Comparison of ENCODE assay signal across 41 cellular contexts in genomic region chr22:43840851-43841250, GRCh38. TPM values are rescaled to one million over a fixed set of nuclear protein-coding genes. Genes with fewer than 3 reads are reported as not detected.
"Had no signal": no experiment of that assay in that cellular context is flagged by ENCODE, and none has a peak within 500 bp of the region (broad histone marks: within the 10 kb centered on the region; RNA-seq: fewer than 3 reads in every experiment).

No MANE protein-coding gene starts in this region.

- ATAC-seq: activated CD8-positive, alpha-beta T cell treated with anti-CD3 and anti-CD28 coated beads for 36 hours; activated naive CD4-positive, alpha-beta T cell treated with anti-CD3 and anti-CD28 coated beads, Interleukin-2, amount 50 U/mL, for 72 hours; activated naive CD8-positive, alpha-beta T cell treated with anti-CD3 and anti-CD28 coated beads, Interleukin-2, amount 50 U/mL, for 24 hours; activated T-cell treated with anti-CD3 and anti-CD28 coated beads, Interleukin-2, amount 50 U/mL, for 4 hours; activated T-cell treated with anti-CD3 and anti-CD28 coated beads, Interleukin-2, amount 50 U/mL, for 72 hours; activated T-helper 17 cell treated with anti-CD3 and anti-CD28 coated beads, Interleukin-2, amount 50 U/mL, for 72 hours; body of pancreas had no signal

- H3K27ac ChIP-seq: body of pancreas, brain microvascular endothelial cell, breast epithelium, WERI-Rb-1 had no signal

- H3K4me3 Mint-ChIP-seq: activated B cell treated with CpG ODN at 0.5 μM for 24 hours; activated CD4-positive, alpha-beta memory T cell treated with anti-CD3 and anti-CD28 coated beads for 36 hours; activated CD4-positive, alpha-beta T cell treated with anti-CD3 and anti-CD28 coated beads, Interleukin-2, amount 10 ng/mL, durations not matched to agents 24 days and 14 days; activated CD8-positive, alpha-beta T cell treated with anti-CD3 and anti-CD28 coated beads for 36 hours; activated naive CD4-positive, alpha-beta T cell treated with anti-CD3 and anti-CD28 coated beads for 36 hours; activated naive CD8-positive, alpha-beta T cell treated with anti-CD3 and anti-CD28 coated beads, Interleukin-2, amount 10 ng/mL, durations not matched to agents 7 days and 5 days; activated naive CD8-positive, alpha-beta T cell treated with anti-CD3 and anti-CD28 coated beads, Interleukin-2, amount 50 U/mL, for 24 hours; activated T-cell treated with anti-CD3 and anti-CD28 coated beads, Interleukin-2, amount 50 U/mL, for 4 hours; activated T-cell treated with anti-CD3 and anti-CD28 coated beads, Interleukin-2, amount 50 U/mL, for 72 hours; activated T-helper 1 cell treated with anti-CD3 and anti-CD28 coated beads, Interleukin-12 subunit alpha, Interleukin-12 subunit beta, Interleukin-2, Interleukin-4 antibody, amounts not matched to agents 30 ng/mL and 10 ng/mL and 1 ng/mL, durations not matched to agents 14 hours and 24 hours and 36 hours; activated T-helper 17 cell treated with anti-CD3 and anti-CD28 coated beads, Interleukin-2, amount 50 U/mL, for 72 hours; T-helper 1 cell treated with Interleukin-12 subunit alpha and Interleukin-12 subunit beta and Interleukin-4 antibody, amounts not matched to agents 30 μg/mL and 1 μg/mL, for 36 hours; T-helper 2 cell treated with Interferon-gamma antibody and Interleukin-4, amounts not matched to agents 5 μg/mL and 100 μg/mL, for 36 hours had no signal

- H3K36me3 ChIP-seq: brain microvascular endothelial cell, breast epithelium had no signal

- H3K4me3 ChIP-seq: body of pancreas, breast epithelium had no signal

- H3K4me1 ChIP-seq: body of pancreas, breast epithelium had no signal

- H3K36me3 Mint-ChIP-seq: activated CD4-positive, alpha-beta memory T cell treated with anti-CD3 and anti-CD28 coated beads for 36 hours; activated naive CD4-positive, alpha-beta T cell treated with anti-CD3 and anti-CD28 coated beads, Interleukin-2, amount 50 U/mL, for 72 hours; activated naive CD8-positive, alpha-beta T cell treated with anti-CD3 and anti-CD28 coated beads, Interleukin-2, amount 10 ng/mL, durations not matched to agents 7 days and 5 days had no signal

- H3K9me3 Mint-ChIP-seq: activated B cell treated with CpG ODN at 0.5 μM for 24 hours; activated CD4-positive, alpha-beta memory T cell treated with anti-CD3 and anti-CD28 coated beads for 36 hours; activated CD4-positive, alpha-beta T cell treated with anti-CD3 and anti-CD28 coated beads, Interleukin-2, amount 10 ng/mL, durations not matched to agents 24 days and 14 days; activated CD8-positive, alpha-beta T cell treated with anti-CD3 and anti-CD28 coated beads for 36 hours; activated naive CD4-positive, alpha-beta T cell treated with anti-CD3 and anti-CD28 coated beads for 36 hours; activated naive CD4-positive, alpha-beta T cell treated with anti-CD3 and anti-CD28 coated beads, Interleukin-2, amount 50 U/mL, for 72 hours; activated naive CD8-positive, alpha-beta T cell treated with anti-CD3 and anti-CD28 coated beads, Interleukin-2, amount 10 ng/mL, durations not matched to agents 7 days and 5 days; activated naive CD8-positive, alpha-beta T cell treated with anti-CD3 and anti-CD28 coated beads, Interleukin-2, amount 50 U/mL, for 24 hours; activated T-cell treated with anti-CD3 and anti-CD28 coated beads, Interleukin-2, amount 50 U/mL, for 4 hours; activated T-cell treated with anti-CD3 and anti-CD28 coated beads, Interleukin-2, amount 50 U/mL, for 72 hours; activated T-helper 1 cell treated with anti-CD3 and anti-CD28 coated beads, Interleukin-12 subunit alpha, Interleukin-12 subunit beta, Interleukin-2, Interleukin-4 antibody, amounts not matched to agents 30 ng/mL and 10 ng/mL and 1 ng/mL, durations not matched to agents 14 hours and 24 hours and 36 hours; activated T-helper 17 cell treated with anti-CD3 and anti-CD28 coated beads, Interleukin-2, amount 50 U/mL, for 72 hours; T-helper 1 cell treated with Interleukin-12 subunit alpha and Interleukin-12 subunit beta and Interleukin-4 antibody, amounts not matched to agents 30 μg/mL and 1 μg/mL, for 36 hours; T-helper 2 cell treated with Interferon-gamma antibody and Interleukin-4, amounts not matched to agents 5 μg/mL and 100 μg/mL, for 36 hours had no signal

- H3K4me1 Mint-ChIP-seq: activated B cell treated with CpG ODN at 0.5 μM for 24 hours; activated CD4-positive, alpha-beta T cell treated with anti-CD3 and anti-CD28 coated beads, Interleukin-2, amount 10 ng/mL, durations not matched to agents 24 days and 14 days; activated naive CD8-positive, alpha-beta T cell treated with anti-CD3 and anti-CD28 coated beads, Interleukin-2, amount 10 ng/mL, durations not matched to agents 7 days and 5 days; activated naive CD8-positive, alpha-beta T cell treated with anti-CD3 and anti-CD28 coated beads, Interleukin-2, amount 50 U/mL, for 24 hours; activated T-helper 17 cell treated with anti-CD3 and anti-CD28 coated beads, Interleukin-2, amount 50 U/mL, for 72 hours had no signal

- H3K27ac Mint-ChIP-seq: activated B cell treated with CpG ODN at 0.5 μM for 24 hours; activated CD4-positive, alpha-beta memory T cell treated with anti-CD3 and anti-CD28 coated beads for 36 hours; activated CD4-positive, alpha-beta T cell treated with anti-CD3 and anti-CD28 coated beads, Interleukin-2, amount 10 ng/mL, durations not matched to agents 24 days and 14 days; activated CD8-positive, alpha-beta T cell treated with anti-CD3 and anti-CD28 coated beads for 36 hours; activated naive CD4-positive, alpha-beta T cell treated with anti-CD3 and anti-CD28 coated beads for 36 hours; activated naive CD4-positive, alpha-beta T cell treated with anti-CD3 and anti-CD28 coated beads, Interleukin-2, amount 50 U/mL, for 72 hours; activated naive CD8-positive, alpha-beta T cell treated with anti-CD3 and anti-CD28 coated beads, Interleukin-2, amount 10 ng/mL, durations not matched to agents 7 days and 5 days; activated naive CD8-positive, alpha-beta T cell treated with anti-CD3 and anti-CD28 coated beads, Interleukin-2, amount 50 U/mL, for 24 hours; activated T-cell treated with anti-CD3 and anti-CD28 coated beads, Interleukin-2, amount 50 U/mL, for 72 hours; activated T-helper 1 cell treated with anti-CD3 and anti-CD28 coated beads, Interleukin-12 subunit alpha, Interleukin-12 subunit beta, Interleukin-2, Interleukin-4 antibody, amounts not matched to agents 30 ng/mL and 10 ng/mL and 1 ng/mL, durations not matched to agents 14 hours and 24 hours and 36 hours; activated T-helper 17 cell treated with anti-CD3 and anti-CD28 coated beads, Interleukin-2, amount 50 U/mL, for 72 hours; T-helper 1 cell treated with Interleukin-12 subunit alpha and Interleukin-12 subunit beta and Interleukin-4 antibody, amounts not matched to agents 30 μg/mL and 1 μg/mL, for 36 hours; T-helper 2 cell treated with Interferon-gamma antibody and Interleukin-4, amounts not matched to agents 5 μg/mL and 100 μg/mL, for 36 hours had no signal

- DNase-seq: activated B cell treated with CpG ODN at 0.5 μM for 24 hours; activated CD4-positive, alpha-beta memory T cell treated with anti-CD3 and anti-CD28 coated beads for 36 hours; activated CD4-positive, alpha-beta T cell treated with anti-CD3 and anti-CD28 coated beads for 4 hours; activated CD4-positive, alpha-beta T cell treated with anti-CD3 and anti-CD28 coated beads, Interleukin-2, amount 10 ng/mL, durations not matched to agents 24 days and 14 days; activated CD4-positive, alpha-beta T cell treated with anti-CD3 and anti-CD28 coated beads, Interleukin-2, amount 50 U/mL, for 1 hour; activated CD4-positive, alpha-beta T cell treated with anti-CD3 and anti-CD28 coated beads, Interleukin-2, amount 50 U/mL, for 4 hours; activated CD4-positive, CD25-positive, alpha-beta regulatory T cell treated with anti-CD3 and anti-CD28 coated beads, Interleukin-2, amount 50 U/mL, for 72 hours; activated CD8-positive, alpha-beta memory T cell treated with anti-CD3 and anti-CD28 coated beads, Interleukin-2, amount 50 U/mL, for 4 hours; activated CD8-positive, alpha-beta T cell treated with anti-CD3 and anti-CD28 coated beads for 36 hours; activated effector memory CD4-positive, alpha-beta T cell treated with anti-CD3 and anti-CD28 coated beads, Interleukin-2, amount 50 U/mL, for 16 hours; activated gamma-delta T cell treated with Interleukin-2 at 50 U/mL for 16 hours; activated naive CD4-positive, alpha-beta T cell; activated naive CD4-positive, alpha-beta T cell treated with anti-CD3 and anti-CD28 coated beads for 36 hours; activated naive CD4-positive, alpha-beta T cell treated with anti-CD3 and anti-CD28 coated beads, Interleukin-2, amount 50 U/mL, for 16 hours; activated naive CD8-positive, alpha-beta T cell treated with anti-CD3 and anti-CD28 coated beads, Interleukin-2, amount 10 ng/mL, durations not matched to agents 7 days and 5 days; activated naive CD8-positive, alpha-beta T cell treated with anti-CD3 and anti-CD28 coated beads, Interleukin-2, amount 50 U/mL, for 24 hours; activated T-cell treated with anti-CD3 and anti-CD28 coated beads for 4 hours; activated T-cell treated with anti-CD3 and anti-CD28 coated beads, Interleukin-2, amount 50 U/mL, for 1 hour; activated T-cell treated with anti-CD3 and anti-CD28 coated beads, Interleukin-2, amount 50 U/mL, for 4 hours; activated T-cell treated with anti-CD3 and anti-CD28 coated beads, Interleukin-2, amount 50 U/mL, for 72 hours; amniotic stem cell; aorta; body of pancreas; brain microvascular endothelial cell; central memory CD4-positive, alpha-beta T cell; SW 1271; T-helper 1 cell; T-helper 2 cell; T-helper 9 cell; WERI-Rb-1 had no signal

- H3K9me3 ChIP-seq: body of pancreas, breast epithelium had no signal

- H3K27me3 Mint-ChIP-seq: activated B cell treated with CpG ODN at 0.5 μM for 24 hours; activated CD4-positive, alpha-beta T cell treated with anti-CD3 and anti-CD28 coated beads, Interleukin-2, amount 10 ng/mL, durations not matched to agents 24 days and 14 days; activated CD8-positive, alpha-beta T cell treated with anti-CD3 and anti-CD28 coated beads for 36 hours; activated naive CD8-positive, alpha-beta T cell treated with anti-CD3 and anti-CD28 coated beads, Interleukin-2, amount 10 ng/mL, durations not matched to agents 7 days and 5 days; activated naive CD8-positive, alpha-beta T cell treated with anti-CD3 and anti-CD28 coated beads, Interleukin-2, amount 50 U/mL, for 24 hours; activated T-helper 17 cell treated with anti-CD3 and anti-CD28 coated beads, Interleukin-2, amount 50 U/mL, for 72 hours had no signal

- H3K27me3 ChIP-seq: body of pancreas, brain microvascular endothelial cell, breast epithelium had no signal

RNA-seq across cellular contexts. Expression of gene SULT4A1, which starts 21.5 kb away (rescaled TPM):
- total RNA-seq: activated B cell treated with CpG ODN at 0.5 μM for 24 hours; activated CD4-positive, alpha-beta memory T cell treated with anti-CD3 and anti-CD28 coated beads for 36 hours; activated CD4-positive, alpha-beta T cell treated with anti-CD3 and anti-CD28 coated beads, Interleukin-2, amount 10 ng/mL, durations not matched to agents 24 days and 14 days; activated CD8-positive, alpha-beta memory T cell treated with anti-CD3 and anti-CD28 coated beads for 36 hours; activated CD8-positive, alpha-beta T cell treated with anti-CD3 and anti-CD28 coated beads for 36 hours; activated naive CD4-positive, alpha-beta T cell treated with anti-CD3 and anti-CD28 coated beads for 36 hours; activated naive CD8-positive, alpha-beta T cell treated with anti-CD3 and anti-CD28 coated beads, Interleukin-2, amount 10 ng/mL, durations not matched to agents 7 days and 5 days; activated T-cell treated with anti-CD3 and anti-CD28 coated beads, Interleukin-2, amount 50 U/mL, for 4 hours; activated T-cell treated with anti-CD3 and anti-CD28 coated beads, Interleukin-2, amount 50 U/mL, for 72 hours; activated T-helper 1 cell treated with anti-CD3 and anti-CD28 coated beads, Interleukin-12 subunit alpha, Interleukin-12 subunit beta, Interleukin-2, Interleukin-4 antibody, amounts not matched to agents 30 ng/mL and 10 ng/mL and 1 ng/mL, durations not matched to agents 14 hours and 24 hours and 36 hours; aorta had no signal

RNA-seq across cellular contexts. Expression of gene EFCAB6, which starts 28.7 kb away (rescaled TPM):
- total RNA-seq: activated B cell treated with CpG ODN at 0.5 μM for 24 hours; activated T-helper 1 cell treated with anti-CD3 and anti-CD28 coated beads, Interleukin-12 subunit alpha, Interleukin-12 subunit beta, Interleukin-2, Interleukin-4 antibody, amounts not matched to agents 30 ng/mL and 10 ng/mL and 1 ng/mL, durations not matched to agents 14 hours and 24 hours and 36 hours had no signal

RNA-seq across cellular contexts. Expression of gene PNPLA5, which starts 51.0 kb away (rescaled TPM):
- total RNA-seq: activated B cell treated with CpG ODN at 0.5 μM for 24 hours; activated CD4-positive, alpha-beta memory T cell treated with anti-CD3 and anti-CD28 coated beads for 36 hours; activated CD4-positive, alpha-beta T cell treated with anti-CD3 and anti-CD28 coated beads, Interleukin-2, amount 10 ng/mL, durations not matched to agents 24 days and 14 days; activated CD8-positive, alpha-beta memory T cell treated with anti-CD3 and anti-CD28 coated beads for 36 hours; activated CD8-positive, alpha-beta T cell treated with anti-CD3 and anti-CD28 coated beads for 36 hours; activated naive CD4-positive, alpha-beta T cell treated with anti-CD3 and anti-CD28 coated beads for 36 hours; activated naive CD4-positive, alpha-beta T cell treated with anti-CD3 and anti-CD28 coated beads, Interleukin-2, amount 50 U/mL, for 72 hours; activated naive CD8-positive, alpha-beta T cell treated with anti-CD3 and anti-CD28 coated beads, Interleukin-2, amount 10 ng/mL, durations not matched to agents 7 days and 5 days; activated T-cell treated with anti-CD3 and anti-CD28 coated beads, Interleukin-2, amount 50 U/mL, for 4 hours; activated T-cell treated with anti-CD3 and anti-CD28 coated beads, Interleukin-2, amount 50 U/mL, for 72 hours; activated T-helper 1 cell treated with anti-CD3 and anti-CD28 coated beads, Interleukin-12 subunit alpha, Interleukin-12 subunit beta, Interleukin-2, Interleukin-4 antibody, amounts not matched to agents 30 ng/mL and 10 ng/mL and 1 ng/mL, durations not matched to agents 14 hours and 24 hours and 36 hours; activated T-helper 17 cell treated with anti-CD3 and anti-CD28 coated beads, Interleukin-2, amount 50 U/mL, for 72 hours; aorta; astrocyte; body of pancreas; breast epithelium; cardiac septum; cerebellum had no signal
- polyA plus RNA-seq: adipose tissue had no signal
